1 cellular context compared by ENCODE assay signal in genomic region chr11:67272327-67273259, GRCh38.
TF ChIP-seq lines count a peak whose summit lies in the region.

No MANE protein-coding gene starts in this region.

TF ChIP-seq in GM12878, 131 proteins besides CTCF, POLR2A, EP300 and RAD21 (continued from another document):
- TF ChIP-seq, protein P1, sequence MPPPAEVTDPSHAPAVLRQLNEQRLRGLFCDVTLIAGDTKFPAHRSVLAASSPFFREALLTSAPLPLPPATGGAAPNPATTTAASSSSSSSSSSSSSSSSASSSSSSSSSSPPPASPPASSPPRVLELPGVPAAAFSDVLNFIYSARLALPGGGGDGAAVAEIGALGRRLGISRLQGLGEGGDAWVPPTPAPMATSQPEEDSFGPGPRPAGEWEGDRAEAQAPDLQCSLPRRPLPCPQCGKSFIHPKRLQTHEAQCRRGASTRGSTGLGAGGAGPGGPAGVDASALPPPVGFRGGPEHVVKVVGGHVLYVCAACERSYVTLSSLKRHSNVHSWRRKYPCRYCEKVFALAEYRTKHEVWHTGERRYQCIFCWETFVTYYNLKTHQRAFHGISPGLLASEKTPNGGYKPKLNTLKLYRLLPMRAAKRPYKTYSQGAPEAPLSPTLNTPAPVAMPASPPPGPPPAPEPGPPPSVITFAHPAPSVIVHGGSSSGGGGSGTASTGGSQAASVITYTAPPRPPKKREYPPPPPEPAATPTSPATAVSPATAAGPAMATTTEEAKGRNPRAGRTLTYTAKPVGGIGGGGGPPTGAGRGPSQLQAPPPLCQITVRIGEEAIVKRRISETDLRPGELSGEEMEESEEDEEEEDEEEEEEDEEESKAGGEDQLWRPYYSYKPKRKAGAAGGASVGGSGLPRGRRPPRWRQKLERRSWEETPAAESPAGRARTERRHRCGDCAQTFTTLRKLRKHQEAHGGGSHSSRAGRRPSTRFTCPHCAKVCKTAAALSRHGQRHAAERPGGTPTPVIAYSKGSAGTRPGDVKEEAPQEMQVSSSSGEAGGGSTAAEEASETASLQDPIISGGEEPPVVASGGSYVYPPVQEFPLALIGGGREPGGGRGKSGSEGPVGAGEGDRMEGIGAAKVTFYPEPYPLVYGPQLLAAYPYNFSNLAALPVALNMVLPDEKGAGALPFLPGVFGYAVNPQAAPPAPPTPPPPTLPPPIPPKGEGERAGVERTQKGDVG (CRISPR knock-in tag; IDR thresholded peaks at IDR 0.05): no peak
- peak; percentile 32 for TF ChIP-seq MYC (IDR thresholded peaks at IDR 0.05; ENCODE audit: insufficient read depth, insufficient read length, insufficient replicate concordance, low read length, severe bottlenecking)
- TF ChIP-seq MXI1 (IDR thresholded peaks at IDR 0.05; ENCODE audit: low read depth, low read length): peak; percentile 29; the same call in 1 of the 2 replicates
- no peak for TF ChIP-seq ETV6 (conservative IDR thresholded peaks at IDR 0.05 in 1 of 2, IDR thresholded peaks at IDR 0.05 in 1 of 2; ENCODE audit: borderline replicate concordance in 1 of 2, low read depth in 1 of 2)
- TF ChIP-seq GATAD2B (conservative IDR thresholded peaks at IDR 0.05; ENCODE audit: low read depth): no peak
- TF ChIP-seq FOXM1 (IDR thresholded peaks at IDR 0.05; ENCODE audit: low read depth, low read length): no peak
- TF ChIP-seq SREBF1 (IDR thresholded peaks at IDR 0.05; ENCODE audit: low read length): no peak
- TF ChIP-seq BCL11A (IDR thresholded peaks at IDR 0.05; ENCODE audit: low read depth, low read length): no peak
- 0 out of 2 replicates have a peak, but pooled peaks have one; percentile 13 for TF ChIP-seq DPF2 (IDR thresholded peaks at IDR 0.05)
- TF ChIP-seq SMARCA5 (IDR thresholded peaks at IDR 0.05): no peak
- TF ChIP-seq POU2F2 (IDR thresholded peaks at IDR 0.05; ENCODE audit: borderline replicate concordance, low read depth, low read length): no peak
- no peak for TF ChIP-seq ZNF24 (IDR thresholded peaks at IDR 0.05)
- TF ChIP-seq KAT2A (conservative IDR thresholded peaks at IDR 0.05; ENCODE audit: control insufficient read depth, low read depth, low read length): no peak
- TF ChIP-seq, protein P2, sequence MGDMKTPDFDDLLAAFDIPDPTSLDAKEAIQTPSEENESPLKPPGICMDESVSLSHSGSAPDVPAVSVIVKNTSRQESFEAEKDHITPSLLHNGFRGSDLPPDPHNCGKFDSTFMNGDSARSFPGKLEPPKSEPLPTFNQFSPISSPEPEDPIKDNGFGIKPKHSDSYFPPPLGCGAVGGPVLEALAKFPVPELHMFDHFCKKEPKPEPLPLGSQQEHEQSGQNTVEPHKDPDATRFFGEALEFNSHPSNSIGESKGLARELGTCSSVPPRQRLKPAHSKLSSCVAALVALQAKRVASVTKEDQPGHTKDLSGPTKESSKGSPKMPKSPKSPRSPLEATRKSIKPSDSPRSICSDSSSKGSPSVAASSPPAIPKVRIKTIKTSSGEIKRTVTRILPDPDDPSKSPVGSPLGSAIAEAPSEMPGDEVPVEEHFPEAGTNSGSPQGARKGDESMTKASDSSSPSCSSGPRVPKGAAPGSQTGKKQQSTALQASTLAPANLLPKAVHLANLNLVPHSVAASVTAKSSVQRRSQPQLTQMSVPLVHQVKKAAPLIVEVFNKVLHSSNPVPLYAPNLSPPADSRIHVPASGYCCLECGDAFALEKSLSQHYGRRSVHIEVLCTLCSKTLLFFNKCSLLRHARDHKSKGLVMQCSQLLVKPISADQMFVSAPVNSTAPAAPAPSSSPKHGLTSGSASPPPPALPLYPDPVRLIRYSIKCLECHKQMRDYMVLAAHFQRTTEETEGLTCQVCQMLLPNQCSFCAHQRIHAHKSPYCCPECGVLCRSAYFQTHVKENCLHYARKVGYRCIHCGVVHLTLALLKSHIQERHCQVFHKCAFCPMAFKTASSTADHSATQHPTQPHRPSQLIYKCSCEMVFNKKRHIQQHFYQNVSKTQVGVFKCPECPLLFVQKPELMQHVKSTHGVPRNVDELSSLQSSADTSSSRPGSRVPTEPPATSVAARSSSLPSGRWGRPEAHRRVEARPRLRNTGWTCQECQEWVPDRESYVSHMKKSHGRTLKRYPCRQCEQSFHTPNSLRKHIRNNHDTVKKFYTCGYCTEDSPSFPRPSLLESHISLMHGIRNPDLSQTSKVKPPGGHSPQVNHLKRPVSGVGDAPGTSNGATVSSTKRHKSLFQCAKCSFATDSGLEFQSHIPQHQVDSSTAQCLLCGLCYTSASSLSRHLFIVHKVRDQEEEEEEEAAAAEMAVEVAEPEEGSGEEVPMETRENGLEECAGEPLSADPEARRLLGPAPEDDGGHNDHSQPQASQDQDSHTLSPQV (IDR thresholded peaks at IDR 0.05): no peak
- no peak for TF ChIP-seq LARP7 (IDR thresholded peaks at IDR 0.05)
- no peak for TF ChIP-seq SUZ12 (IDR thresholded peaks at IDR 0.05; ENCODE audit: unreplicated experiment)
- TF ChIP-seq ZBTB40 (IDR thresholded peaks at IDR 0.05; ENCODE audit: borderline replicate concordance): peak; percentile 30; the same call in 1 of the 2 replicates
